ENCODE assay signal across 18 cellular contexts in genomic region chr20:23626040-23626620, GRCh38. TPM values are rescaled to one million over a fixed set of nuclear protein-coding genes. Genes with fewer than 3 reads are reported as not detected.
DNase-seq lines count a peak whose midpoint lies in the region; ATAC-seq, FAIRE-seq and TF ChIP-seq lines count a peak whose summit lies in the region.
"Had no signal": no experiment of that assay in that cellular context is flagged by ENCODE, and none has a peak within 500 bp of the region (broad histone marks: within the 10 kb centered on the region; RNA-seq: fewer than 3 reads in every experiment).

No MANE protein-coding gene starts in this region.

- H3K79me2 ChIP-seq in HepG2 (ENCODE audit: insufficient read depth, low read length), result no peaks in the 10 kb centered on the region

- TF ChIP-seq RAD21 in HepG2 (CRISPR knock-in tag; IDR thresholded peaks at IDR 0.05), result no peak

- in situ Hi-C loops in HepG2 (cut with HindIII; ENCODE audit: extremely low pct_ligation_motif_present, low pct_unique_long_range_greater_than_20kb), result no loop called here

- DNase-seq in HepG2 (ENCODE audit: low spot score) (no peak), right lobe of liver (no peak), cardiac fibroblast (ENCODE audit: low read depth in 2 of 2) (peak; percentile 38 to 41), lower lobe of right lung (no peak), NCI-H82 treated with DMSO at 0.1 percent for 48 hours (lab: John Stamatoyannopoulos, UW; ENCODE audit: unreplicated experiment) (no peak)
- no peak for DNase-seq in activated effector memory CD4-positive, alpha-beta T cell treated with Interleukin-2 at 50 U/mL for 16 hours
- DNase-seq: ACHN; activated CD8-positive, alpha-beta memory T cell treated with anti-CD3 and anti-CD28 coated beads, Interleukin-2, amount 50 U/mL, for 4 hours; central memory CD4-positive, alpha-beta T cell; NCI-H1092 treated with DMSO at 0.1 percent for 48 hours; NCI-H226; nucleus accumbens; SW 1271 had no signal

- H2AFZ ChIP-seq in HepG2 (ENCODE audit: low read length), result no peak overlapping the region

- no peak for FAIRE-seq in HepG2 (lab: Jason Lieb, UNC)

- H3K27me3 ChIP-seq in HepG2 (ENCODE audit: control insufficient read depth in 1 of 2, insufficient read depth in 2 of 2, low read length in 2 of 2) (no peaks in the 10 kb centered on the region), right lobe of liver (no peaks in the 10 kb centered on the region), lower lobe of right lung (ENCODE audit: low read depth) (no peaks in the 10 kb centered on the region)

- no peak overlapping the region for H3K4me2 ChIP-seq in HepG2 (ENCODE audit: low read depth, low read length)

- CTCF ChIA-PET in HepG2 (lab: Yijun Ruan, JAX; ENCODE audit: low intra/inter-chr PET ratio, low total read pairs), result no interaction called here

- TF ChIP-seq CTCF in HepG2 (CRISPR knock-in tag; IDR thresholded peaks at IDR 0.05) (no peak), right lobe of liver (IDR thresholded peaks at IDR 0.05) (no peak), cardiac fibroblast (IDR thresholded peaks at IDR 0.05; ENCODE audit: low read depth, low read length) (no peak), lower lobe of right lung (IDR thresholded peaks at IDR 0.05) (no peak)

- H3K36me3 ChIP-seq in HepG2 (replicated peaks in 1 of 2; ENCODE audit: control insufficient read depth in 1 of 2, insufficient read depth in 2 of 2, low read length in 2 of 2), result no peaks in the 10 kb centered on the region
- H3K36me3 ChIP-seq in right lobe of liver, result no peaks in the 10 kb centered on the region
- H3K36me3 ChIP-seq in lower lobe of right lung, result no peaks in the 10 kb centered on the region

- H3K9ac ChIP-seq in HepG2 (ENCODE audit: insufficient read depth, low read depth, low read length), result no peak overlapping the region

- H3K4me3 ChIP-seq in HepG2 (replicated peaks in 1 of 3; ENCODE audit: insufficient read depth in 1 of 3, low read depth in 2 of 3, low read length in 3 of 3) (no peak overlapping the region), right lobe of liver (no peak overlapping the region), cardiac fibroblast (replicated peaks in 1 of 2; ENCODE audit: low read depth in 2 of 2, low read length in 2 of 2) (no peak overlapping the region), lower lobe of right lung (no peak overlapping the region)
- H3K4me3 ChIP-seq: lung had no signal

- intact Hi-C loops in HepG2 (cut with micrococcal nuclease; ENCODE audit: unreplicated experiment) (loop anchor here (5.0 kb wide), 1 partner anchor 36 kb away; no protein-coding TSS in a partner anchor), right lobe of liver (cut with DNase I) (no loop called here), lower lobe of right lung (cut with DNase I) (no loop called here)

- ATAC-seq in HepG2 (no peak), right lobe of liver (no peak), lower lobe of right lung (peak; percentile 56 to 70), GM21529 (IDR thresholded peaks at IDR 0.05; ENCODE audit: unreplicated experiment) (no peak), GM19035 (IDR thresholded peaks at IDR 0.05; ENCODE audit: unreplicated experiment) (no peak)
- ATAC-seq: activated naive CD4-positive, alpha-beta T cell treated with anti-CD3 and anti-CD28 coated beads, Interleukin-2, amount 50 U/mL, for 72 hours had no signal

- POLR2A ChIA-PET in HepG2 (lab: Yijun Ruan, JAX), result interaction anchor here (1.1 to 2.6 kb wide), 5 partner anchors 13 to 41 kb away, joined by 6 to 17 read pairs (median 7); no protein-coding TSS in a partner anchor

- no TSS peak for BruUV-seq in HepG2 (replicated peaks; lab: Mats Ljungman, UMichigan)

- H4K20me1 ChIP-seq in HepG2 (ENCODE audit: insufficient read depth, low read length), result no peaks in the 10 kb centered on the region

- TF ChIP-seq POLR2A in HepG2 (IDR thresholded peaks at IDR 0.05; ENCODE audit: insufficient read depth in 1 of 2, low read depth in 2 of 2, low read length in 2 of 2) (peak in 1 of 2 experiments; percentile 27; a peak in 1 of 4 replicates), right lobe of liver (IDR thresholded peaks at IDR 0.05) (no peak)

- no peak overlapping the region for H3K27ac ChIP-seq in HepG2 (ENCODE audit: extremely low read length, insufficient read depth, low read length)
- H3K27ac ChIP-seq in right lobe of liver, result no peak overlapping the region
- H3K27ac ChIP-seq in lower lobe of right lung, result no peak overlapping the region

- TF ChIP-seq EP300 in HepG2 (IDR thresholded peaks at IDR 0.05; ENCODE audit: low read depth in 2 of 2, low read length in 2 of 2), result no peak
- TF ChIP-seq EP300 in HepG2 (CRISPR knock-in tag; IDR thresholded peaks at IDR 0.05; ENCODE audit: borderline replicate concordance), result no peak

- peaks cover 78% of the 10 kb centered on the region for H3K4me1 ChIP-seq in HepG2 (ENCODE audit: insufficient read depth, low read length)
- peaks cover 0 to 18% (median 0%) of the 10 kb centered on the region in 4 donors for H3K4me1 ChIP-seq in right lobe of liver
- peaks cover 15% of the 10 kb centered on the region for H3K4me1 ChIP-seq in lower lobe of right lung

- H3K9me3 ChIP-seq in HepG2 (ENCODE audit: low read length) (no peaks in the 10 kb centered on the region), right lobe of liver (no peaks in the 10 kb centered on the region), lower lobe of right lung (no peaks in the 10 kb centered on the region)

- WGBS in HepG2 (ENCODE audit: low lambda C conversion rate), result 81% methylated on average over 4 of the region's 4 CpGs
- WGBS in right lobe of liver (ENCODE audit: insufficient coverage, low coverage, low lambda C conversion rate, missing lambda C conversion rate), result 72% methylated on average over 4 of the region's 4 CpGs

RNA-seq across cellular contexts. Expression of gene CST3, which starts 11.6 kb away (rescaled TPM):
- total RNA-seq in HepG2 (2016; rRNA removed; fragmentation: Illumina TruSeq; extraction: Trizol), result 300 and 690 TPM in 2 replicates
- total RNA-seq in HepG2 (2016; cell fraction: cytosol; rRNA removed; fragmentation: Illumina TruSeq; extraction: Trizol; ENCODE audit: low read depth), result 306 and 400 TPM in 2 replicates
- 277 and 657 TPM in 2 replicates for total RNA-seq in HepG2 (2016; cell fraction: insoluble cytoplasmic fraction; rRNA removed; fragmentation: Illumina TruSeq; extraction: Trizol)
- total RNA-seq in HepG2 (2016; cell fraction: membrane; rRNA removed; fragmentation: Illumina TruSeq; extraction: Trizol), result 267 and 341 TPM in 2 replicates
- 478 and 575 TPM in 2 replicates for total RNA-seq in HepG2 (2016; cell fraction: nucleus; rRNA removed; fragmentation: Illumina TruSeq; extraction: Trizol)
- 1,005 and 1,077 TPM in 2 replicates for polyA plus RNA-seq in HepG2 (2011; rRNA removed)
- polyA plus RNA-seq in HepG2 (2011; cell fraction: cytosol; rRNA removed), result 827 and 1,616 TPM in 2 replicates
- polyA plus RNA-seq in HepG2 (2011; cell fraction: nucleus; rRNA removed), result 530 and 563 TPM in 2 replicates
- polyA plus RNA-seq in HepG2 (2012), result 560 and 584 TPM in 2 replicates
- polyA plus RNA-seq in HepG2 (2016; cell fraction: cytosol; fragmentation: Illumina TruSeq; extraction: Trizol; ENCODE audit: low read depth), result 569 and 650 TPM in 2 replicates
- polyA plus RNA-seq in HepG2 (2016; cell fraction: insoluble cytoplasmic fraction; fragmentation: Illumina TruSeq; extraction: Trizol; ENCODE audit: low read depth), result 435 and 510 TPM in 2 replicates
- 388 and 429 TPM in 2 replicates for polyA plus RNA-seq in HepG2 (2016; cell fraction: membrane; fragmentation: Illumina TruSeq; extraction: Trizol; ENCODE audit: low read depth)
- 1,429 and 1,592 TPM in 2 replicates for polyA plus RNA-seq in HepG2 (2016; cell fraction: nucleus; fragmentation: Illumina TruSeq; extraction: Trizol; ENCODE audit: insufficient read depth, low read depth)
- polyA minus RNA-seq in HepG2 (2011; rRNA and poly(A)+ RNA removed; ENCODE audit: low replicate concordance), result 60.4 and 1,528 TPM in 2 replicates
- polyA minus RNA-seq in HepG2 (2011; cell fraction: cytosol; rRNA and poly(A)+ RNA removed), result 688 and 730 TPM in 2 replicates
- 130 and 153 TPM in 2 replicates for polyA minus RNA-seq in HepG2 (2011; cell fraction: nucleus; rRNA and poly(A)+ RNA removed)
- total RNA-seq in right lobe of liver, result 1,000 to 10,000 TPM in 1 of 6 experiments, 100 to 1,000 TPM in 5; 504 to 1,394 (median 638) TPM
- total RNA-seq in lower lobe of right lung, result 727 TPM

RNA-seq across cellular contexts. Expression of gene CST9, which starts 20.4 kb away (rescaled TPM):
- total RNA-seq in HepG2 (2016; rRNA removed; fragmentation: Illumina TruSeq; extraction: Trizol) (0.07 TPM in 1 of 2 replicates, not detected in the other), right lobe of liver (not detected), lower lobe of right lung (not detected)
- not detected in 2 replicates for total RNA-seq in HepG2 (2016; cell fraction: cytosol; rRNA removed; fragmentation: Illumina TruSeq; extraction: Trizol; ENCODE audit: low read depth)
- not detected in 2 replicates for total RNA-seq in HepG2 (2016; cell fraction: insoluble cytoplasmic fraction; rRNA removed; fragmentation: Illumina TruSeq; extraction: Trizol)
- total RNA-seq in HepG2 (2016; cell fraction: membrane; rRNA removed; fragmentation: Illumina TruSeq; extraction: Trizol), result not detected in 2 replicates
- not detected in 2 replicates for total RNA-seq in HepG2 (2016; cell fraction: nucleus; rRNA removed; fragmentation: Illumina TruSeq; extraction: Trizol)
- not detected in 2 replicates for polyA plus RNA-seq in HepG2 (2011; rRNA removed)
- polyA plus RNA-seq in HepG2 (2011; cell fraction: cytosol; rRNA removed), result not detected in 2 replicates
- not detected in 2 replicates for polyA plus RNA-seq in HepG2 (2011; cell fraction: nucleus; rRNA removed)
- not detected in 2 replicates for polyA plus RNA-seq in HepG2 (2012)
- not detected in 2 replicates for polyA plus RNA-seq in HepG2 (2016; cell fraction: cytosol; fragmentation: Illumina TruSeq; extraction: Trizol; ENCODE audit: low read depth)
- not detected in 2 replicates for polyA plus RNA-seq in HepG2 (2016; cell fraction: insoluble cytoplasmic fraction; fragmentation: Illumina TruSeq; extraction: Trizol; ENCODE audit: low read depth)
- polyA plus RNA-seq in HepG2 (2016; cell fraction: membrane; fragmentation: Illumina TruSeq; extraction: Trizol; ENCODE audit: low read depth), result not detected in 2 replicates
- polyA plus RNA-seq in HepG2 (2016; cell fraction: nucleus; fragmentation: Illumina TruSeq; extraction: Trizol; ENCODE audit: insufficient read depth, low read depth), result not detected in 2 replicates
- not detected in 2 replicates for polyA minus RNA-seq in HepG2 (2011; rRNA and poly(A)+ RNA removed; ENCODE audit: low replicate concordance)
- polyA minus RNA-seq in HepG2 (2011; cell fraction: cytosol; rRNA and poly(A)+ RNA removed), result not detected in 2 replicates
- 0.25 TPM in 1 of 2 replicates, not detected in the other for polyA minus RNA-seq in HepG2 (2011; cell fraction: nucleus; rRNA and poly(A)+ RNA removed)
- total RNA-seq: activated naive CD4-positive, alpha-beta T cell treated with anti-CD3 and anti-CD28 coated beads, Interleukin-2, amount 50 U/mL, for 72 hours; epithelial cell of proximal tubule; lung had no signal
- polyA plus RNA-seq: lung had no signal

RNA-seq across cellular contexts. Expression of gene CST9L, which starts 57.8 kb away (rescaled TPM):
- total RNA-seq in HepG2 (2016; rRNA removed; fragmentation: Illumina TruSeq; extraction: Trizol), result 0.15 TPM in 1 of 2 replicates, not detected in the other
- not detected in 2 replicates for total RNA-seq in HepG2 (2016; cell fraction: cytosol; rRNA removed; fragmentation: Illumina TruSeq; extraction: Trizol; ENCODE audit: low read depth)
- total RNA-seq in HepG2 (2016; cell fraction: insoluble cytoplasmic fraction; rRNA removed; fragmentation: Illumina TruSeq; extraction: Trizol), result not detected in 2 replicates
- total RNA-seq in HepG2 (2016; cell fraction: membrane; rRNA removed; fragmentation: Illumina TruSeq; extraction: Trizol), result not detected in 2 replicates
- not detected in 2 replicates for total RNA-seq in HepG2 (2016; cell fraction: nucleus; rRNA removed; fragmentation: Illumina TruSeq; extraction: Trizol)
- polyA plus RNA-seq in HepG2 (2011; rRNA removed), result not detected in 2 replicates
- not detected in 2 replicates for polyA plus RNA-seq in HepG2 (2011; cell fraction: cytosol; rRNA removed)
- polyA plus RNA-seq in HepG2 (2011; cell fraction: nucleus; rRNA removed), result not detected in 2 replicates
- polyA plus RNA-seq in HepG2 (2012), result not detected in 2 replicates
- polyA plus RNA-seq in HepG2 (2016; cell fraction: cytosol; fragmentation: Illumina TruSeq; extraction: Trizol; ENCODE audit: low read depth), result not detected in 2 replicates
- polyA plus RNA-seq in HepG2 (2016; cell fraction: insoluble cytoplasmic fraction; fragmentation: Illumina TruSeq; extraction: Trizol; ENCODE audit: low read depth), result not detected in 2 replicates
- not detected in 2 replicates for polyA plus RNA-seq in HepG2 (2016; cell fraction: membrane; fragmentation: Illumina TruSeq; extraction: Trizol; ENCODE audit: low read depth)
- polyA plus RNA-seq in HepG2 (2016; cell fraction: nucleus; fragmentation: Illumina TruSeq; extraction: Trizol; ENCODE audit: insufficient read depth, low read depth), result not detected in 2 replicates
- not detected in 2 replicates for polyA minus RNA-seq in HepG2 (2011; rRNA and poly(A)+ RNA removed; ENCODE audit: low replicate concordance)
- not detected in 2 replicates for polyA minus RNA-seq in HepG2 (2011; cell fraction: cytosol; rRNA and poly(A)+ RNA removed)
- not detected in 2 replicates for polyA minus RNA-seq in HepG2 (2011; cell fraction: nucleus; rRNA and poly(A)+ RNA removed)
- total RNA-seq in right lobe of liver, result not detected
- not detected for total RNA-seq in lower lobe of right lung
- total RNA-seq: activated naive CD4-positive, alpha-beta T cell treated with anti-CD3 and anti-CD28 coated beads, Interleukin-2, amount 50 U/mL, for 72 hours; epithelial cell of proximal tubule; lung had no signal
- polyA plus RNA-seq: lung had no signal

Comparison
In these comparisons a context has a peak if more than half of its experiments do, and no peak if none do; other contexts are left out.
1. ATAC-seq: peak in lower lobe of right lung (2 of 2); none in HepG2 (single experiment), right lobe of liver (0 of 4), GM21529 (single experiment) and GM19035 (single experiment).
2. DNase-seq: peak in cardiac fibroblast (2 of 2); none in HepG2 (single experiment), right lobe of liver (0 of 3), lower lobe of right lung (single experiment), activated effector memory CD4-positive, alpha-beta T cell treated with Interleukin-2 at 50 U/mL for 16 hours (single experiment) and NCI-H82 treated with DMSO at 0.1 percent for 48 hours (single experiment).